Comparison of ENCODE assay signal across 2 cellular contexts in the genomic region with DNA sequence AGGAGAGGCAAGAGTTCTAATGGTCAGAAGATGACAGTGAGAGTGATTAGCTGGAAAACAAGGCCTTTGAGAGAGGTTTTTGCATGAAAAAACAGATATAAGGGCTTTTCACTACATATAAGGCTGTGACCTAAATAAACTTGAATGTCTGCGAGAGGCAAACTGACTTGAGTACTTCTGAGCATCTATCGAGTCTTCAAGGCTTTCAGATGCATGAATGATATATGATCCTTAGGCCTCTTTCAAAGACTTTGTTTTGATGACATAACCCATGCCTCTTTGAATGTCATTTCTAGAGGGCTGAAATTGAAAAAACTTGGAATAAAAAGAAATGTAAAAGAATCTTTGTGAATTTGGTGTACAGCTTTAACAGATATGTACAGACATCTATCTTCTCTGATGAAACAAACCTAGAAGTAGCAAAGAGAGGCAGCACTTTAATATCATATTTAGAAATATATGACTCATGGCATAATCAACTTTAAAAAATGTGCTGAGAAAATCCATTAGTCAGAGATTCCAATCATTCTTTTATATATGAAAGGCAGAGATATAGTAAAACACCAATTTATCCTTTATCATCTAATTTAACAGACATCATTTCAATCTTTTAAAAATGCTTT.
TF ChIP-seq lines count a peak whose summit lies in the region.

No MANE protein-coding gene starts in this region.

TF ChIP-seq in HEK293T, 16 proteins besides CTCF, POLR2A, EP300 and RAD21 (continued from another document):
- TF ChIP-seq CTBP1 (IDR thresholded peaks at IDR 0.05; ENCODE audit: borderline replicate concordance): no peak
TF ChIP-seq in HEK293T: peak in this region for 1.

TF ChIP-seq in SK-N-SH, 30 proteins besides CTCF, POLR2A, EP300 and RAD21 (continued from another document):
- TF ChIP-seq, protein P1, sequence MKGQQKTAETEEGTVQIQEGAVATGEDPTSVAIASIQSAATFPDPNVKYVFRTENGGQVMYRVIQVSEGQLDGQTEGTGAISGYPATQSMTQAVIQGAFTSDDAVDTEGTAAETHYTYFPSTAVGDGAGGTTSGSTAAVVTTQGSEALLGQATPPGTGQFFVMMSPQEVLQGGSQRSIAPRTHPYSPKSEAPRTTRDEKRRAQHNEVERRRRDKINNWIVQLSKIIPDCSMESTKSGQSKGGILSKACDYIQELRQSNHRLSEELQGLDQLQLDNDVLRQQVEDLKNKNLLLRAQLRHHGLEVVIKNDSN (IDR thresholded peaks at IDR 0.05; ENCODE audit: borderline replicate concordance, low read depth): no peak
- TF ChIP-seq GABPA (IDR thresholded peaks at IDR 0.05; ENCODE audit: low read depth): no peak
- TF ChIP-seq, protein P2, sequence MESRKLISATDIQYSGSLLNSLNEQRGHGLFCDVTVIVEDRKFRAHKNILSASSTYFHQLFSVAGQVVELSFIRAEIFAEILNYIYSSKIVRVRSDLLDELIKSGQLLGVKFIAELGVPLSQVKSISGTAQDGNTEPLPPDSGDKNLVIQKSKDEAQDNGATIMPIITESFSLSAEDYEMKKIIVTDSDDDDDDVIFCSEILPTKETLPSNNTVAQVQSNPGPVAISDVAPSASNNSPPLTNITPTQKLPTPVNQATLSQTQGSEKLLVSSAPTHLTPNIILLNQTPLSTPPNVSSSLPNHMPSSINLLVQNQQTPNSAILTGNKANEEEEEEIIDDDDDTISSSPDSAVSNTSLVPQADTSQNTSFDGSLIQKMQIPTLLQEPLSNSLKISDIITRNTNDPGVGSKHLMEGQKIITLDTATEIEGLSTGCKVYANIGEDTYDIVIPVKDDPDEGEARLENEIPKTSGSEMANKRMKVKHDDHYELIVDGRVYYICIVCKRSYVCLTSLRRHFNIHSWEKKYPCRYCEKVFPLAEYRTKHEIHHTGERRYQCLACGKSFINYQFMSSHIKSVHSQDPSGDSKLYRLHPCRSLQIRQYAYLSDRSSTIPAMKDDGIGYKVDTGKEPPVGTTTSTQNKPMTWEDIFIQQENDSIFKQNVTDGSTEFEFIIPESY (IDR thresholded peaks at IDR 0.05; ENCODE audit: borderline replicate concordance, low read depth): no peak
- TF ChIP-seq PBX3 (IDR thresholded peaks at IDR 0.05): no peak
- TF ChIP-seq FOXJ3 (CRISPR knock-in tag; IDR thresholded peaks at IDR 0.05): no peak
- TF ChIP-seq RCOR1 (IDR thresholded peaks at IDR 0.05; ENCODE audit: low read length): no peak
- 0 out of 2 replicates have a peak, but pooled peaks have one; percentile 41 for TF ChIP-seq MEF2A (IDR thresholded peaks at IDR 0.05; ENCODE audit: borderline replicate concordance, low read depth)
- TF ChIP-seq, protein P3, sequence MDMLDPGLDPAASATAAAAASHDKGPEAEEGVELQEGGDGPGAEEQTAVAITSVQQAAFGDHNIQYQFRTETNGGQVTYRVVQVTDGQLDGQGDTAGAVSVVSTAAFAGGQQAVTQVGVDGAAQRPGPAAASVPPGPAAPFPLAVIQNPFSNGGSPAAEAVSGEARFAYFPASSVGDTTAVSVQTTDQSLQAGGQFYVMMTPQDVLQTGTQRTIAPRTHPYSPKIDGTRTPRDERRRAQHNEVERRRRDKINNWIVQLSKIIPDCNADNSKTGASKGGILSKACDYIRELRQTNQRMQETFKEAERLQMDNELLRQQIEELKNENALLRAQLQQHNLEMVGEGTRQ (IDR thresholded peaks at IDR 0.05; ENCODE audit: borderline replicate concordance, low read depth, low read length): no peak
- TF ChIP-seq POLR2AphosphoS5 (IDR thresholded peaks at IDR 0.05; ENCODE audit: low read depth, low read length): peak; percentile 22; the same call in 1 of the 2 replicates
- no peak for TF ChIP-seq GATA2 (CRISPR knock-in tag; IDR thresholded peaks at IDR 0.05)
- TF ChIP-seq NFIC (IDR thresholded peaks at IDR 0.05; ENCODE audit: borderline replicate concordance): peak; percentile 8; the same call in 1 of the 2 replicates
- TF ChIP-seq, protein P4, sequence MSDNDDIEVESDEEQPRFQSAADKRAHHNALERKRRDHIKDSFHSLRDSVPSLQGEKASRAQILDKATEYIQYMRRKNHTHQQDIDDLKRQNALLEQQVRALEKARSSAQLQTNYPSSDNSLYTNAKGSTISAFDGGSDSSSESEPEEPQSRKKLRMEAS (IDR thresholded peaks at IDR 0.05; ENCODE audit: low read depth): peak; percentile 19; the same call in 1 of the 2 replicates
- TF ChIP-seq FOSL2 (IDR thresholded peaks at IDR 0.05; ENCODE audit: borderline replicate concordance, low read depth): peak; percentile 94
- TF ChIP-seq YY1 (IDR thresholded peaks at IDR 0.05; ENCODE audit: low read depth): no peak
- TF ChIP-seq CHD2 (IDR thresholded peaks at IDR 0.05; ENCODE audit: low read length, partially characterized antibody): no peak
- TF ChIP-seq JUND (IDR thresholded peaks at IDR 0.05): peak; percentile 78
- TF ChIP-seq RFX5 (IDR thresholded peaks at IDR 0.05; ENCODE audit: low read length): no peak
- no peak for TF ChIP-seq NRF1 (IDR thresholded peaks at IDR 0.05; ENCODE audit: low read depth, low read length)
- no peak for TF ChIP-seq SMC3 (IDR thresholded peaks at IDR 0.05; ENCODE audit: low read depth, low read length)
- no peak for TF ChIP-seq SIN3A (IDR thresholded peaks at IDR 0.05; ENCODE audit: borderline replicate concordance, low read depth, low read length)
- TF ChIP-seq TEAD4 (IDR thresholded peaks at IDR 0.05; ENCODE audit: borderline replicate concordance, insufficient read depth): peak; percentile 70; the same call in 1 of the 2 replicates
- no peak for TF ChIP-seq FOXM1 (IDR thresholded peaks at IDR 0.05; ENCODE audit: low read depth)
- TF ChIP-seq, protein P5, sequence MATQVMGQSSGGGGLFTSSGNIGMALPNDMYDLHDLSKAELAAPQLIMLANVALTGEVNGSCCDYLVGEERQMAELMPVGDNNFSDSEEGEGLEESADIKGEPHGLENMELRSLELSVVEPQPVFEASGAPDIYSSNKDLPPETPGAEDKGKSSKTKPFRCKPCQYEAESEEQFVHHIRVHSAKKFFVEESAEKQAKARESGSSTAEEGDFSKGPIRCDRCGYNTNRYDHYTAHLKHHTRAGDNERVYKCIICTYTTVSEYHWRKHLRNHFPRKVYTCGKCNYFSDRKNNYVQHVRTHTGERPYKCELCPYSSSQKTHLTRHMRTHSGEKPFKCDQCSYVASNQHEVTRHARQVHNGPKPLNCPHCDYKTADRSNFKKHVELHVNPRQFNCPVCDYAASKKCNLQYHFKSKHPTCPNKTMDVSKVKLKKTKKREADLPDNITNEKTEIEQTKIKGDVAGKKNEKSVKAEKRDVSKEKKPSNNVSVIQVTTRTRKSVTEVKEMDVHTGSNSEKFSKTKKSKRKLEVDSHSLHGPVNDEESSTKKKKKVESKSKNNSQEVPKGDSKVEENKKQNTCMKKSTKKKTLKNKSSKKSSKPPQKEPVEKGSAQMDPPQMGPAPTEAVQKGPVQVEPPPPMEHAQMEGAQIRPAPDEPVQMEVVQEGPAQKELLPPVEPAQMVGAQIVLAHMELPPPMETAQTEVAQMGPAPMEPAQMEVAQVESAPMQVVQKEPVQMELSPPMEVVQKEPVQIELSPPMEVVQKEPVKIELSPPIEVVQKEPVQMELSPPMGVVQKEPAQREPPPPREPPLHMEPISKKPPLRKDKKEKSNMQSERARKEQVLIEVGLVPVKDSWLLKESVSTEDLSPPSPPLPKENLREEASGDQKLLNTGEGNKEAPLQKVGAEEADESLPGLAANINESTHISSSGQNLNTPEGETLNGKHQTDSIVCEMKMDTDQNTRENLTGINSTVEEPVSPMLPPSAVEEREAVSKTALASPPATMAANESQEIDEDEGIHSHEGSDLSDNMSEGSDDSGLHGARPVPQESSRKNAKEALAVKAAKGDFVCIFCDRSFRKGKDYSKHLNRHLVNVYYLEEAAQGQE (IDR thresholded peaks at IDR 0.05; ENCODE audit: low read depth, low read length): no peak
- TF ChIP-seq TAF1 (IDR thresholded peaks at IDR 0.05; ENCODE audit: borderline replicate concordance, low read depth, low read length): no peak
- no peak for TF ChIP-seq MXI1 (IDR thresholded peaks at IDR 0.05; ENCODE audit: low read depth, low read length)
- no peak for TF ChIP-seq EZH2phosphoT487 (IDR thresholded peaks at IDR 0.05; ENCODE audit: borderline replicate concordance, low read depth)
- peak; percentile 50 for TF ChIP-seq TCF12 (IDR thresholded peaks at IDR 0.05)
- no peak for TF ChIP-seq RXRA (IDR thresholded peaks at IDR 0.05; ENCODE audit: borderline replicate concordance, low read depth)
